ENCODE assay signal across 1 cellular context in the genomic region with DNA sequence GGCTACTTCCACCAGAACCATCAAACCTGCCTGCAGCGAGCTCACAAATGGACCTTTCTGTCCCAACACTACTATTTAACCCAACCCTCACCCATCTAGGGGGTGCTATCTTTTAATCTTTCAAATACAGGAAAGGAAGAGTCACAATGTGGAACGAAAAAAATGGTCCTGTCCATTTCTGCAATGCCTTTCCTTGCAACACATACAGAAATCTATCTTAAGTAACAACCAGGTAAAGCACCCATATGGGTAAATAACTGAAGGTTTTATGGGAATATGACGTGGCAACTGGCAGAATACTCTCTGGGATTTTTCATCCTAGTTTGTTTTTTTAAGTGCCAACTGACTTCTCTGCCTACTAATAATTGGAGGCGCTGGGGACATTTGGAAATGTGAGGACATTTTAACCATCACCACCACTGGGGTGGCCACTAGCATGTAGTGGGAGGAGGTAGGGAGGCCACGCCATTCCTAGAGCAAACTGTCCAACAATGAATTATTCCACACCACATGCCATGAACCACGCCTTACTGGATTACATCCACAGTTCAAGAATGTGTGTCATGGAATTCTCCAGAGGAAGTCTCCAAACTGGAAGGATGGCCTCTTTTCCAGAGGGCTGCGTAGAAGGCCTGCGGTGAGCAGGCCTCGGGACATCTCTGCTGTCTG.
TF ChIP-seq lines count a peak whose summit lies in the region.

No MANE protein-coding gene starts in this region.

TF ChIP-seq in GM23338, 12 proteins besides CTCF, POLR2A, EP300 and RAD21 (continued from another document):
- TF ChIP-seq ZNF462 (CRISPR knock-in tag; IDR thresholded peaks at IDR 0.05) (no peak), EZH2phosphoT487 (IDR thresholded peaks at IDR 0.05; ENCODE audit: unreplicated experiment) (no peak), ETS1 (IDR thresholded peaks at IDR 0.05) (no peak), POLR2AphosphoS5 (IDR thresholded peaks at IDR 0.05; ENCODE audit: low read depth) (no peak), CREB1 (CRISPR knock-in tag; IDR thresholded peaks at IDR 0.05; ENCODE audit: low read depth) (no peak), NANOG (IDR thresholded peaks at IDR 0.05; ENCODE audit: borderline replicate concordance) (no peak)
- TF ChIP-seq, protein P1, sequence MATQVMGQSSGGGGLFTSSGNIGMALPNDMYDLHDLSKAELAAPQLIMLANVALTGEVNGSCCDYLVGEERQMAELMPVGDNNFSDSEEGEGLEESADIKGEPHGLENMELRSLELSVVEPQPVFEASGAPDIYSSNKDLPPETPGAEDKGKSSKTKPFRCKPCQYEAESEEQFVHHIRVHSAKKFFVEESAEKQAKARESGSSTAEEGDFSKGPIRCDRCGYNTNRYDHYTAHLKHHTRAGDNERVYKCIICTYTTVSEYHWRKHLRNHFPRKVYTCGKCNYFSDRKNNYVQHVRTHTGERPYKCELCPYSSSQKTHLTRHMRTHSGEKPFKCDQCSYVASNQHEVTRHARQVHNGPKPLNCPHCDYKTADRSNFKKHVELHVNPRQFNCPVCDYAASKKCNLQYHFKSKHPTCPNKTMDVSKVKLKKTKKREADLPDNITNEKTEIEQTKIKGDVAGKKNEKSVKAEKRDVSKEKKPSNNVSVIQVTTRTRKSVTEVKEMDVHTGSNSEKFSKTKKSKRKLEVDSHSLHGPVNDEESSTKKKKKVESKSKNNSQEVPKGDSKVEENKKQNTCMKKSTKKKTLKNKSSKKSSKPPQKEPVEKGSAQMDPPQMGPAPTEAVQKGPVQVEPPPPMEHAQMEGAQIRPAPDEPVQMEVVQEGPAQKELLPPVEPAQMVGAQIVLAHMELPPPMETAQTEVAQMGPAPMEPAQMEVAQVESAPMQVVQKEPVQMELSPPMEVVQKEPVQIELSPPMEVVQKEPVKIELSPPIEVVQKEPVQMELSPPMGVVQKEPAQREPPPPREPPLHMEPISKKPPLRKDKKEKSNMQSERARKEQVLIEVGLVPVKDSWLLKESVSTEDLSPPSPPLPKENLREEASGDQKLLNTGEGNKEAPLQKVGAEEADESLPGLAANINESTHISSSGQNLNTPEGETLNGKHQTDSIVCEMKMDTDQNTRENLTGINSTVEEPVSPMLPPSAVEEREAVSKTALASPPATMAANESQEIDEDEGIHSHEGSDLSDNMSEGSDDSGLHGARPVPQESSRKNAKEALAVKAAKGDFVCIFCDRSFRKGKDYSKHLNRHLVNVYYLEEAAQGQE (IDR thresholded peaks at IDR 0.05; ENCODE audit: unreplicated experiment) = no peak
TF ChIP-seq in GM23338: peak in this region for 0.
